ENCODE assay signal across 22 cellular contexts in genomic region chr22:42623756-42624446, GRCh38. TPM values are rescaled to one million over a fixed set of nuclear protein-coding genes. Genes with fewer than 3 reads are reported as not detected.
DNase-seq lines count a peak whose midpoint lies in the region; ATAC-seq and TF ChIP-seq lines count a peak whose summit lies in the region.
"Had no signal": no experiment of that assay in that cellular context is flagged by ENCODE, and none has a peak within 500 bp of the region (broad histone marks: within the 10 kb centered on the region; RNA-seq: fewer than 3 reads in every experiment).

No MANE protein-coding gene starts in this region.

- H3K27ac ChIP-seq in RWPE1 (peak overlapping the region; percentile 100), right atrium auricular region (peak overlapping the region; percentile 35 to 50), subcutaneous abdominal adipose tissue (ENCODE audit: low read depth, low read length) (peak overlapping the region; percentile 23), suprapubic skin (no peak overlapping the region)
- H3K27ac ChIP-seq: body of pancreas, epithelial cell of prostate, parathyroid adenoma had no signal

- peak overlapping the region; percentile 53 to 91 (median 74) for H3K27ac Mint-ChIP-seq in IgD-negative memory B cell

- no peaks in the 10 kb centered on the region for H3K9me3 Mint-ChIP-seq in IgD-negative memory B cell

- H3K4me1 ChIP-seq in right atrium auricular region (peaks cover 0 to 33% of the 10 kb centered on the region in 2 donors), subcutaneous abdominal adipose tissue (ENCODE audit: control insufficient read depth in 5 of 5, insufficient read depth in 5 of 5, low read length in 5 of 5) (peaks cover 0 to 25% (median 13%) of the 10 kb centered on the region in 5 donors), BE2C (no peaks in the 10 kb centered on the region), suprapubic skin (peaks cover 29% of the 10 kb centered on the region)
- H3K4me1 ChIP-seq: body of pancreas, parathyroid adenoma had no signal

- no peak for ATAC-seq in GM18909 (IDR thresholded peaks at IDR 0.05; ENCODE audit: poor library complexity, unreplicated experiment)
- ATAC-seq in HG02588 (IDR thresholded peaks at IDR 0.05; ENCODE audit: unreplicated experiment): no peak
- ATAC-seq: body of pancreas had no signal

- POLR2A ChIA-PET in RWPE1 (lab: Yijun Ruan, JAX; ENCODE audit: low non-redundant PET): no interaction called here

- H3K4me1 Mint-ChIP-seq in IgD-negative memory B cell: peaks cover 19 to 28% (median 22%) of the 10 kb centered on the region in 3 donors

- no peak for DNase-seq in RWPE1 (ENCODE audit: low spot score)
- no peak for DNase-seq in right atrium auricular region (ENCODE audit: low spot score)
- DNase-seq in BE2C: no peak
- no peak for DNase-seq in suprapubic skin (ENCODE audit: low spot score in 2 of 2)
- DNase-seq: activated CD4-positive, alpha-beta T cell treated with anti-CD3 and anti-CD28 coated beads, Interleukin-2, amount 50 U/mL, for 4 hours; activated naive CD4-positive, alpha-beta T cell treated with Interleukin-2 at 50 U/mL for 16 hours; body of pancreas; MG63; NCI-H187 treated with DMSO at 0.1 percent for 48 hours; NCI-H510A treated with DMSO at 0.1 percent for 48 hours; T1000; trophoblast cell had no signal

- H3K4me3 ChIP-seq in right atrium auricular region (no peak overlapping the region), subcutaneous abdominal adipose tissue (ENCODE audit: low read depth in 1 of 5, low read length in 5 of 5) (no peak overlapping the region), BE2C (ENCODE audit: low read depth, low read length) (no peak overlapping the region), suprapubic skin (no peak overlapping the region)
- H3K4me3 ChIP-seq: body of pancreas, lung, MG63 had no signal

- H3K4me3 Mint-ChIP-seq in IgD-negative memory B cell: peak overlapping the region in 3 of 4 donors; percentile 33 to 72 (median 48)

- H3K27me3 ChIP-seq in right atrium auricular region (no peaks in the 10 kb centered on the region), subcutaneous abdominal adipose tissue (ENCODE audit: control insufficient read depth in 5 of 5, insufficient read depth in 4 of 5, low read length in 5 of 5) (no peaks in the 10 kb centered on the region), BE2C (no peaks in the 10 kb centered on the region), suprapubic skin (no peaks in the 10 kb centered on the region)
- H3K27me3 ChIP-seq: body of pancreas, MG63, spleen had no signal

- peaks cover 2% of the 10 kb centered on the region for H3K36me3 Mint-ChIP-seq in IgD-negative memory B cell

- H3K27me3 Mint-ChIP-seq in IgD-negative memory B cell: no peaks in the 10 kb centered on the region

- TF ChIP-seq EP300 in suprapubic skin (IDR thresholded peaks at IDR 0.05): no peak

- 64% methylated on average over 25 of the region's 29 CpGs for WGBS in suprapubic skin

- no peak for TF ChIP-seq CTCF in RWPE1 (conservative IDR thresholded peaks at IDR 0.05; ENCODE audit: low read depth)
- TF ChIP-seq CTCF in right atrium auricular region (IDR thresholded peaks at IDR 0.05): no peak
- TF ChIP-seq CTCF in BE2C (IDR thresholded peaks at IDR 0.05; ENCODE audit: low read depth, low read length): no peak
- no peak for TF ChIP-seq CTCF in suprapubic skin (IDR thresholded peaks at IDR 0.05)

- TF ChIP-seq POLR2A in suprapubic skin (IDR thresholded peaks at IDR 0.05): no peak

- H3K36me3 ChIP-seq in right atrium auricular region: peaks cover 81% of the 10 kb centered on the region
- peaks cover 0 to 83% (median 78%) of the 10 kb centered on the region in 5 donors for H3K36me3 ChIP-seq in subcutaneous abdominal adipose tissue (ENCODE audit: control insufficient read depth in 5 of 5, insufficient read depth in 5 of 5, low read length in 5 of 5)
- peaks cover 18% of the 10 kb centered on the region for H3K36me3 ChIP-seq in BE2C
- peaks cover 76% of the 10 kb centered on the region for H3K36me3 ChIP-seq in suprapubic skin

- H3K9ac ChIP-seq in subcutaneous abdominal adipose tissue (ENCODE audit: low read length in 5 of 5): no peak overlapping the region
- H3K9ac ChIP-seq: parathyroid adenoma had no signal

- CTCF ChIA-PET in RWPE1 (lab: Yijun Ruan, JAX): no interaction called here

- H3K9me3 ChIP-seq in right atrium auricular region: no peaks in the 10 kb centered on the region
- no peaks in the 10 kb centered on the region for H3K9me3 ChIP-seq in subcutaneous abdominal adipose tissue (ENCODE audit: control insufficient read depth in 5 of 5, low read length in 5 of 5)
- H3K9me3 ChIP-seq in BE2C: no peaks in the 10 kb centered on the region
- no peaks in the 10 kb centered on the region for H3K9me3 ChIP-seq in suprapubic skin
- H3K9me3 ChIP-seq: body of pancreas, MG63, spleen had no signal

RNA-seq across cellular contexts. Expression of gene POLDIP3, which starts 9.2 kb away (rescaled TPM):
- polyA plus RNA-seq in IgD-negative memory B cell: 78.2 TPM
- 10 to 100 TPM; 20.2 to 29.5 TPM for total RNA-seq in right atrium auricular region
- 147 TPM for polyA plus RNA-seq in BE2C (2012; ENCODE audit: insufficient read depth, insufficient read length, low read depth)
- 10 to 100 TPM; 32.4 to 61.1 (median 45.7) TPM for total RNA-seq in suprapubic skin

RNA-seq across cellular contexts. Expression of gene ATP5MGL, which starts 16.5 kb away (rescaled TPM):
- polyA plus RNA-seq in IgD-negative memory B cell: 0.51 TPM
- not detected for total RNA-seq in right atrium auricular region
- polyA plus RNA-seq in BE2C (2012; ENCODE audit: insufficient read depth, insufficient read length, low read depth): not detected
- 1 to 10 TPM in 3 of 4 donors, not detected in 1; 1.3 to 3.9 (median 1.5) TPM for total RNA-seq in suprapubic skin
- total RNA-seq: body of pancreas, myocyte, SK-MEL-5 had no signal
- polyA plus RNA-seq: spleen had no signal

RNA-seq across cellular contexts. Expression of gene CYB5R3, which starts 25.3 kb away (rescaled TPM):
- 138 TPM for polyA plus RNA-seq in IgD-negative memory B cell
- total RNA-seq in right atrium auricular region: 100 to 1,000 TPM; 265 to 288 TPM
- polyA plus RNA-seq in BE2C (2012; ENCODE audit: insufficient read depth, insufficient read length, low read depth): 287 TPM
- 100 to 1,000 TPM; 107 to 159 (median 138) TPM for total RNA-seq in suprapubic skin
